Comparison of ENCODE assay signal across 21 cellular contexts in the genomic region with DNA sequence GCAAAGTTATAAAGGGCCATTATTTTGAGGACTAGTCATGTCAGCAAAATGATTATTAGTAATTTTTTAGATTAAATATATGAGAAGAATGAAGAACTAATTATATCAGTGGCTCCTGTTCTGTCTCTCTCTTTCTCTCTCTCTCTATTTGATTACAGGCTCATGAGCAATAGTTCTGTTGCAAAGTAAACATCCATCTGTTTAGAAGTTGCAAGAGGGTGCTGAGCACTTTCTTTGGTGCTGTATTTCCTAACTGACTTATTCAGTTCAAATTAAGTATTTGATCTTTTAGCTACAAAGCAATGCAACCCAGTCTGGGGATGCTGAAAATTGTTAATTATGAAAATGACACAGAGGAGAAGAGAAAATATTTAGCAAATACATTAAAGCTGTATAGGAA.
DNase-seq lines count a peak whose midpoint lies in the region; ATAC-seq and TF ChIP-seq lines count a peak whose summit lies in the region.
"Had no signal": no experiment of that assay in that cellular context is flagged by ENCODE, and none has a peak within 500 bp of the region (broad histone marks: within the 10 kb centered on the region; RNA-seq: fewer than 3 reads in every experiment).

No MANE protein-coding gene starts in this region.

- TF ChIP-seq CTCF in MCF 10A (IDR thresholded peaks at IDR 0.05; ENCODE audit: unreplicated experiment): no peak
- TF ChIP-seq CTCF in mammary epithelial cell (conservative IDR thresholded peaks at IDR 0.05 in 1 of 2, IDR thresholded peaks at IDR 0.05 in 1 of 2; ENCODE audit: extremely low read depth in 1 of 2, insufficient read depth in 1 of 2, low read depth in 1 of 2, low read length in 2 of 2): no peak
- no peak for TF ChIP-seq CTCF in fibroblast of villous mesenchyme (IDR thresholded peaks at IDR 0.05; ENCODE audit: insufficient read depth, low read depth, low read length)

- dilution Hi-C loops in mammary epithelial cell (cut with HindIII; ENCODE audit: low sequenced_read_pairs): no loop called here

- peak; percentile 5 for DNase-seq in MCF 10A (ENCODE audit: unreplicated experiment)
- DNase-seq in mammary epithelial cell: no peak
- DNase-seq in amniotic epithelial cell (ENCODE audit: low read depth): peak; percentile 4
- DNase-seq in fibroblast of villous mesenchyme (ENCODE audit: low read depth): peak; percentile 39
- no peak for DNase-seq in stimulated activated naive CD4-positive, alpha-beta T cell (lab: John Stamatoyannopoulos, UW)
- no peak for DNase-seq in activated effector memory CD4-positive, alpha-beta T cell treated with Interleukin-2 at 50 U/mL for 16 hours
- no peak for DNase-seq in iPS-NIHi7 (ENCODE audit: extremely low spot score)
- DNase-seq: 8988T; Calu3; CD4-positive, alpha-beta memory T cell; DMS79 treated with DMSO at 0.1 percent for 48 hours; KG1; MM.1S; NCI-H1105; NCI-H1694 treated with DMSO at 0.1 percent for 48 hours; NCI-H345; NK-92 treated with Interleukin-12 subunit alpha and Interleukin-12 subunit beta, amount 100 ng/mL, for 24 hours; RPMI8226; SJCRH30 had no signal

- H3K9ac ChIP-seq in mammary epithelial cell (ENCODE audit: insufficient read depth, low read length): no peak overlapping the region

- H3K27me3 ChIP-seq in mammary epithelial cell (ENCODE audit: insufficient read depth, low read length): no peaks in the 10 kb centered on the region
- H3K27me3 ChIP-seq: SJCRH30 had no signal

- H3K9me3 ChIP-seq in mammary epithelial cell (replicated peaks; ENCODE audit: insufficient read depth, low read length): no peaks in the 10 kb centered on the region
- H3K9me3 ChIP-seq: HAP-1, SJCRH30 had no signal

- H3K27ac Mint-ChIP-seq in MCF 10A (ENCODE audit: low read depth, unreplicated experiment): no peak overlapping the region
- H3K27ac Mint-ChIP-seq: CD4-positive, alpha-beta memory T cell had no signal

- no peak overlapping the region for H2AFZ ChIP-seq in mammary epithelial cell (ENCODE audit: low read depth, low read length)

- BruUV-seq in MCF 10A (replicated peaks; lab: Mats Ljungman, UMichigan) (no TSS peak), mammary epithelial cell (replicated peaks; lab: Mats Ljungman, UMichigan) (no TSS peak)

- H3K79me2 ChIP-seq in mammary epithelial cell (ENCODE audit: insufficient read depth, low read length): no peaks in the 10 kb centered on the region

- H3K4me2 ChIP-seq in mammary epithelial cell (ENCODE audit: insufficient read depth, low read depth, low read length): no peak overlapping the region

- no peaks in the 10 kb centered on the region for H3K27me3 Mint-ChIP-seq in MCF 10A (ENCODE audit: insufficient read depth, unreplicated experiment)

- H4K20me1 ChIP-seq in mammary epithelial cell (ENCODE audit: insufficient read depth, low read length): no peaks in the 10 kb centered on the region

- no peaks in the 10 kb centered on the region for H3K9me3 Mint-ChIP-seq in MCF 10A (ENCODE audit: unreplicated experiment)
- H3K9me3 Mint-ChIP-seq: CD4-positive, alpha-beta memory T cell had no signal

- H3K4me3 Mint-ChIP-seq in MCF 10A (ENCODE audit: unreplicated experiment): no peak overlapping the region
- H3K4me3 Mint-ChIP-seq: CD4-positive, alpha-beta memory T cell had no signal

- no peak for ATAC-seq in HG03439 (IDR thresholded peaks at IDR 0.05; ENCODE audit: unreplicated experiment)

- intact Hi-C loops in MCF 10A (cut with micrococcal nuclease) (loop anchor here (10.0 kb wide), 1 partner anchor 52 kb away; no protein-coding TSS in a partner anchor), mammary epithelial cell (cut with micrococcal nuclease) (no loop called here)

- no peak overlapping the region for H3K27ac ChIP-seq in mammary epithelial cell (ENCODE audit: insufficient read depth, low read depth, low read length)
- H3K27ac ChIP-seq: SJCRH30 had no signal

- H3K36me3 Mint-ChIP-seq in MCF 10A (ENCODE audit: insufficient read depth, unreplicated experiment): no peaks in the 10 kb centered on the region
- H3K36me3 Mint-ChIP-seq: CD4-positive, alpha-beta memory T cell had no signal

- peaks cover 19% of the 10 kb centered on the region for H3K4me1 Mint-ChIP-seq in MCF 10A (ENCODE audit: insufficient read depth, unreplicated experiment)
- H3K4me1 Mint-ChIP-seq: CD4-positive, alpha-beta memory T cell had no signal

- in situ Hi-C loops in mammary epithelial cell (cut with MboI; ENCODE audit: low sequenced_read_pairs in 2 of 2): no loop called here

- peaks cover 8% of the 10 kb centered on the region for H3K4me1 ChIP-seq in mammary epithelial cell (ENCODE audit: insufficient read depth, low read length)

- CTCF ChIA-PET in MCF 10A (lab: Yijun Ruan, JAX): interaction anchor here (0.8 kb wide), 1 partner anchor 20 kb away, joined by 3 read pairs; no protein-coding TSS in a partner anchor
- CTCF ChIA-PET in mammary epithelial cell (lab: Charles Lee; ENCODE audit: low non-redundant PET): no interaction called here

- no peak overlapping the region for H3K4me3 ChIP-seq in mammary epithelial cell (replicated peaks in 1 of 3; ENCODE audit: insufficient read depth in 1 of 3, low read depth in 2 of 3, low read length in 3 of 3)
- no peak overlapping the region for H3K4me3 ChIP-seq in fibroblast of villous mesenchyme (ENCODE audit: low read depth, low read length)
- H3K4me3 ChIP-seq: HAP-1, SJCRH30 had no signal

- H3K36me3 ChIP-seq in mammary epithelial cell (ENCODE audit: insufficient read depth, low read length): no peaks in the 10 kb centered on the region
- H3K36me3 ChIP-seq: HAP-1, SJCRH30 had no signal

- POLR2A ChIA-PET in MCF 10A (lab: Yijun Ruan, JAX): interaction anchor here (0.7 kb wide), 1 partner anchor 153 kb away, joined by 3 read pairs; no protein-coding TSS in a partner anchor

Comparison
In these comparisons a context has a peak if more than half of its experiments do, and no peak if none do; other contexts are left out.
1. DNase-seq: peak in MCF 10A (single experiment), amniotic epithelial cell (single experiment) and fibroblast of villous mesenchyme (single experiment); none in mammary epithelial cell (single experiment), stimulated activated naive CD4-positive, alpha-beta T cell (0 of 6), activated effector memory CD4-positive, alpha-beta T cell treated with Interleukin-2 at 50 U/mL for 16 hours (single experiment) and iPS-NIHi7 (single experiment).